Comparison of ENCODE assay signal across 40 cellular contexts in the genomic region with DNA sequence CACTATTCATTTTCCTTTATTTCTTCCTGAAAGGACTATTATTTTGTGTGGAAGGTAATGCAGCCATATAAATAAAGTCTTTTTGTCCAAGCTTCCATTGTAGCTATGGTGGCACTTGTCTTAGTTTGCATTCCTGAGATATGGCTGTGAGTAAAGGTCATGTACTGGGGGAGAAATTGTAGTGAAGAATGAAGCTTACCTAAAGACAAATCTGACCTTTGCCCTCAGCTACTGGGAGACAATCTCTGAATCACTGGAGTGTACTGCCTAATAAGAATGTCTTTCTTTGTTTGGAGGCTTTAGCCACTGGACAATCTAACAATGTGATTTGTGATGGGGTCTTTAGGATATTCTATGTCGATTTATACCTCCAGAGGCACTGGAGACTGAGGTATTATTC. TPM values are rescaled to one million over a fixed set of nuclear protein-coding genes. Genes with fewer than 3 reads are reported as not detected.
"Had no signal": no experiment of that assay in that cellular context is flagged by ENCODE, and none has a peak within 500 bp of the region (broad histone marks: within the 10 kb centered on the region; RNA-seq: fewer than 3 reads in every experiment).

No MANE protein-coding gene starts in this region.

- ATAC-seq: activated CD8-positive, alpha-beta memory T cell treated with anti-CD3 and anti-CD28 coated beads, Interleukin-2, amount 10 ng/mL, durations not matched to agents 7 days and 5 days; activated naive CD8-positive, alpha-beta T cell treated with anti-CD3 and anti-CD28 coated beads, Interleukin-2, amount 50 U/mL, for 24 hours; PC-3 had no signal

- H3K4me1 Mint-ChIP-seq: activated B cell treated with CpG ODN at 0.5 μM for 24 hours; activated CD4-positive, alpha-beta memory T cell treated with anti-CD3 and anti-CD28 coated beads, Interleukin-2, amount 10 ng/mL, durations not matched to agents 7 days and 5 days; activated CD8-positive, alpha-beta memory T cell treated with anti-CD3 and anti-CD28 coated beads, Interleukin-2, amount 10 ng/mL, durations not matched to agents 7 days and 5 days; activated naive CD4-positive, alpha-beta T cell treated with anti-CD3 and anti-CD28 coated beads, Interleukin-2, amount 10 ng/mL, durations not matched to agents 7 days and 5 days; activated naive CD8-positive, alpha-beta T cell treated with anti-CD3 and anti-CD28 coated beads, Interleukin-2, amount 50 U/mL, for 24 hours; brain had no signal

- H3K4me2 ChIP-seq: SK-N-SH had no signal

- H3K36me3 ChIP-seq: Peyer's patch, SJSA1 had no signal

- H3K27me3 Mint-ChIP-seq: activated B cell treated with CpG ODN at 0.5 μM for 24 hours; activated CD4-positive, alpha-beta memory T cell treated with anti-CD3 and anti-CD28 coated beads, Interleukin-2, amount 10 ng/mL, durations not matched to agents 7 days and 5 days; activated CD8-positive, alpha-beta memory T cell treated with anti-CD3 and anti-CD28 coated beads, Interleukin-2, amount 10 ng/mL, durations not matched to agents 7 days and 5 days; activated naive CD4-positive, alpha-beta T cell treated with anti-CD3 and anti-CD28 coated beads, Interleukin-2, amount 10 ng/mL, durations not matched to agents 7 days and 5 days; activated naive CD8-positive, alpha-beta T cell; activated naive CD8-positive, alpha-beta T cell treated with anti-CD3 and anti-CD28 coated beads, Interleukin-2, amount 50 U/mL, for 24 hours had no signal

- DNase-seq: activated B cell treated with CpG ODN at 0.5 μM for 24 hours; activated CD4-positive, alpha-beta memory T cell treated with anti-CD3 and anti-CD28 coated beads, Interleukin-2, amount 10 ng/mL, durations not matched to agents 7 days and 5 days; activated CD4-positive, alpha-beta T cell treated with anti-CD3 and anti-CD28 coated beads for 4 hours; activated CD4-positive, CD25-positive, alpha-beta regulatory T cell treated with anti-CD3 and anti-CD28 coated beads, Interleukin-2, amount 50 U/mL, for 72 hours; activated CD8-positive, alpha-beta memory T cell treated with anti-CD3 and anti-CD28 coated beads for 24 hours; activated CD8-positive, alpha-beta memory T cell treated with anti-CD3 and anti-CD28 coated beads, Interleukin-2, amount 10 ng/mL, durations not matched to agents 7 days and 5 days; activated CD8-positive, alpha-beta memory T cell treated with anti-CD3 and anti-CD28 coated beads, Interleukin-2, amount 50 U/mL, for 48 hours; activated effector memory CD4-positive, alpha-beta T cell treated with Interleukin-2 at 50 U/mL for 16 hours; activated naive CD4-positive, alpha-beta T cell treated with anti-CD3 and anti-CD28 coated beads, Interleukin-2, amount 10 ng/mL, durations not matched to agents 7 days and 5 days; activated naive CD8-positive, alpha-beta T cell treated with anti-CD3 and anti-CD28 coated beads, Interleukin-2, amount 50 U/mL, for 24 hours; activated T-cell treated with anti-CD3 and anti-CD28 coated beads, Interleukin-2, amount 50 U/mL, for 48 hours; anterior cingulate cortex; caudate nucleus; cerebellar nuclear complex; Kasumi-1; MM.1S; MV-4-11; NCI-H1092; NCI-H1436 treated with DMSO at 0.1 percent for 48 hours; NCI-H187; NCI-H2029 treated with DMSO at 0.1 percent for 48 hours; NCI-H2107; NCI-H2171; NCI-H510A; NCI-H526; NCI-H748 treated with DMSO at 0.1 percent for 48 hours; NK-92 treated with Interleukin-12 subunit alpha and Interleukin-12 subunit beta, amount 100 ng/mL, for 24 hours; PC-3; Peyer's patch; RPMI8226; SHP77 treated with DMSO at 0.1 percent for 48 hours; SK-N-SH; T-helper 1 cell; T-helper 2 cell; T-helper 9 cell had no signal

- H3K27me3 ChIP-seq: Peyer's patch, SJSA1 had no signal

- H3K9me3 ChIP-seq: Peyer's patch, SJSA1, SK-N-SH had no signal

- H3K4me3 Mint-ChIP-seq: activated B cell treated with CpG ODN at 0.5 μM for 24 hours; activated CD4-positive, alpha-beta memory T cell treated with anti-CD3 and anti-CD28 coated beads, Interleukin-2, amount 10 ng/mL, durations not matched to agents 7 days and 5 days; activated CD8-positive, alpha-beta memory T cell treated with anti-CD3 and anti-CD28 coated beads, Interleukin-2, amount 10 ng/mL, durations not matched to agents 7 days and 5 days; activated naive CD4-positive, alpha-beta T cell treated with anti-CD3 and anti-CD28 coated beads, Interleukin-2, amount 10 ng/mL, durations not matched to agents 7 days and 5 days; activated naive CD8-positive, alpha-beta T cell; activated naive CD8-positive, alpha-beta T cell treated with anti-CD3 and anti-CD28 coated beads, Interleukin-2, amount 50 U/mL, for 24 hours; brain had no signal

- H3K4me3 ChIP-seq: Peyer's patch, SJSA1 had no signal

- H3K4me1 ChIP-seq: Peyer's patch, SJSA1 had no signal

- H3K27ac Mint-ChIP-seq: activated B cell treated with CpG ODN at 0.5 μM for 24 hours; activated CD4-positive, alpha-beta memory T cell treated with anti-CD3 and anti-CD28 coated beads, Interleukin-2, amount 10 ng/mL, durations not matched to agents 7 days and 5 days; activated CD8-positive, alpha-beta memory T cell treated with anti-CD3 and anti-CD28 coated beads, Interleukin-2, amount 10 ng/mL, durations not matched to agents 7 days and 5 days; activated naive CD4-positive, alpha-beta T cell treated with anti-CD3 and anti-CD28 coated beads, Interleukin-2, amount 10 ng/mL, durations not matched to agents 7 days and 5 days; activated naive CD8-positive, alpha-beta T cell; activated naive CD8-positive, alpha-beta T cell treated with anti-CD3 and anti-CD28 coated beads, Interleukin-2, amount 50 U/mL, for 24 hours; brain had no signal

- H3K9ac ChIP-seq: SK-N-SH had no signal

- H3K27ac ChIP-seq: Peyer's patch, SJSA1, VCaP had no signal

- H3K36me3 Mint-ChIP-seq: activated CD8-positive, alpha-beta memory T cell treated with anti-CD3 and anti-CD28 coated beads, Interleukin-2, amount 10 ng/mL, durations not matched to agents 7 days and 5 days; activated naive CD4-positive, alpha-beta T cell treated with anti-CD3 and anti-CD28 coated beads, Interleukin-2, amount 10 ng/mL, durations not matched to agents 7 days and 5 days; activated naive CD8-positive, alpha-beta T cell; brain had no signal

RNA-seq across cellular contexts. Expression of a gene that starts 39.7 kb away (rescaled TPM):
- total RNA-seq: activated B cell treated with CpG ODN at 0.5 μM for 24 hours; activated CD4-positive, alpha-beta memory T cell treated with anti-CD3 and anti-CD28 coated beads, Interleukin-2, amount 10 ng/mL, durations not matched to agents 7 days and 5 days; activated CD8-positive, alpha-beta memory T cell treated with anti-CD3 and anti-CD28 coated beads, Interleukin-2, amount 10 ng/mL, durations not matched to agents 7 days and 5 days; bronchial epithelial cell; PC-3; Peyer's patch; SJSA1 had no signal
